8 cellular contexts compared by ENCODE assay signal in the genomic region with DNA sequence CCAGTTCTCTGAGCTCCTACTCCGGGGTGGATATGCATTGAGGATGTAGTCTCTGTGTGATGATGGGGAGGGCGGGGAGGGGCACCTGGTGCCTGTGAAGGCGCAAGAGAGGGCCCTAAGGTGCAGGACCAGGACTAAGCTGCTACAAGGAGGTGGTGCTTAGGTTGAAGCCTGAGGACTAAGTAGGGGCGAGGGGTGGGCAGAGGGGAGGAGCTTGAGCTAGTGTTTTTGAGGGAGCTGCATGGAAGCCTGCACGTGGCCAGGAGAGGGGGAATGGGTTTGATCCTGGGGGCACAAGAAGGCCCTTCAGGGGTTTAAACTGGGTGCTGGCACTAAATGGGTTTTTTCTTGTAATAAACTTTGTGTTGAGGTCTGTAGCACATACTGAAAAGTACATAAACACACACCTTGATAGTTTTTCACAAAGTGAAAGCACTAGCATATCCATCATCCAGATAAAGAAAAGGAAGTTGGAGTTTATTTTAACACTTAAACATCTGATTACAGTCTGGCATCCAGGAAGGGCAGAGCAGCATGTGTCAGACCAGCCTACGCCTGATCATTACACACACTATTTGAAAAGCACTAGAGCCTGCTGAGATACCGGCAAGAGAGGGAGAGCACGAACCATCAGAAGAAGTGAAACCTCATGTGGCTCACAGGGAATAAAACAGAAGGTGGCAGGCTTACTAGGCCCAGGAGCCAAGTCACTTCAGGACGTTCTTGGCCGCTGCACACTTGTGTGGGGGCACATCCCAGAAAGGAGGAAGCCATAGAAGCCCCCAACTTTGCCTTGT.
DNase-seq lines count a peak whose midpoint lies in the region; ATAC-seq lines count a peak whose summit lies in the region.

No MANE protein-coding gene starts in this region.

- H3K27ac Mint-ChIP-seq in T-cell = peak overlapping the region; percentile 56 to 92

- intact Hi-C loops in left ventricle myocardium superior (cut with micrococcal nuclease) = no loop called here

- peaks cover 31 to 40% (median 33%) of the 10 kb centered on the region in 3 donors for H3K4me1 Mint-ChIP-seq in T-cell

- no peaks in the 10 kb centered on the region for H3K27me3 Mint-ChIP-seq in T-cell

- no peaks in the 10 kb centered on the region for H3K9me3 Mint-ChIP-seq in T-cell

- H3K36me3 Mint-ChIP-seq in T-cell = peaks cover 13% of the 10 kb centered on the region

- ATAC-seq in T-cell (replicated peaks in 1 of 4) (peak in 3 of 4 experiments; percentile 19 to 43 (median 28)), left ventricle myocardium superior (peak; percentile 73), HG03439 (IDR thresholded peaks at IDR 0.05; ENCODE audit: unreplicated experiment) (no peak)

- peak overlapping the region in 1 of 3 donors; percentile 62 for H3K4me3 Mint-ChIP-seq in T-cell

- CTCF ChIA-PET in T-cell (lab: Charles Lee) = no interaction called here

- POLR2A ChIA-PET in T-cell (lab: Charles Lee) = no interaction called here

- DNase-seq in stimulated activated CD4-positive, alpha-beta T cell treated with anti-CD3 and anti-CD28 coated beads, Interleukin-1b, Interleukin-23, amount 100 ng/mL, for 48 hours = peak; percentile 13
- no peak for DNase-seq in stimulated activated CD4-positive, alpha-beta T cell treated with anti-CD3 and anti-CD28 coated beads, Interleukin-2, amount 100 ng/mL, for 48 hours
- DNase-seq in T-cell (no peak), left ventricle myocardium superior (no peak), NCI-H2171 (lab: John Stamatoyannopoulos, UW) (no peak), NCI-H187 treated with DMSO at 0.1 percent for 48 hours (lab: John Stamatoyannopoulos, UW) (no peak), nucleus accumbens (lab: John Stamatoyannopoulos, UW) (no peak)
